2 cellular contexts compared by ENCODE assay signal in genomic region chr16:48504216-48504615, GRCh38.
TF ChIP-seq lines count a peak whose summit lies in the region.

No MANE protein-coding gene starts in this region.

TF ChIP-seq in IMR-90, 13 proteins besides CTCF, POLR2A, EP300 and RAD21:
- TF ChIP-seq MAFK (IDR thresholded peaks at IDR 0.05; ENCODE audit: low read depth, low read length) (no peak), MAZ (IDR thresholded peaks at IDR 0.05; ENCODE audit: borderline replicate concordance, low read depth, low read length) (no peak), FOS (IDR thresholded peaks at IDR 0.05; ENCODE audit: low read depth, low read length) (no peak), CHD1 (IDR thresholded peaks at IDR 0.05; ENCODE audit: low read depth, low read length) (no peak), SMC3 (IDR thresholded peaks at IDR 0.05; ENCODE audit: low read depth, low read length) (no peak)

TF ChIP-seq in H1, 55 proteins besides CTCF, POLR2A, EP300 and RAD21:
- no peak for TF ChIP-seq GTF2F1 (IDR thresholded peaks at IDR 0.05; ENCODE audit: borderline replicate concordance, low read depth, low read length)
- TF ChIP-seq FOSL1 (IDR thresholded peaks at IDR 0.05; ENCODE audit: insufficient read depth, low read depth, low read length): no peak
- TF ChIP-seq SIN3A (conservative IDR thresholded peaks at IDR 0.05 in 1 of 2, IDR thresholded peaks at IDR 0.05 in 1 of 2; ENCODE audit: low read depth in 1 of 2, low read length in 2 of 2): no peak
- TF ChIP-seq CREB1 (IDR thresholded peaks at IDR 0.05): no peak
- no peak for TF ChIP-seq POLR2AphosphoS5 (IDR thresholded peaks at IDR 0.05; ENCODE audit: low read depth, low read length)
- TF ChIP-seq SRF (IDR thresholded peaks at IDR 0.05; ENCODE audit: low read depth, low read length): no peak
- no peak for TF ChIP-seq RXRA (IDR thresholded peaks at IDR 0.05; ENCODE audit: insufficient read depth, low read depth, low read length)
- TF ChIP-seq ZNF274 (IDR thresholded peaks at IDR 0.05; ENCODE audit: borderline replicate concordance, extremely low read depth, low read length): no peak
- TF ChIP-seq ASH2L (IDR thresholded peaks at IDR 0.05; ENCODE audit: low read length): no peak
- no peak for TF ChIP-seq SIX5 (IDR thresholded peaks at IDR 0.05; ENCODE audit: low read depth, low read length)
